Comparison of ENCODE assay signal across 24 cellular contexts in the genomic region with DNA sequence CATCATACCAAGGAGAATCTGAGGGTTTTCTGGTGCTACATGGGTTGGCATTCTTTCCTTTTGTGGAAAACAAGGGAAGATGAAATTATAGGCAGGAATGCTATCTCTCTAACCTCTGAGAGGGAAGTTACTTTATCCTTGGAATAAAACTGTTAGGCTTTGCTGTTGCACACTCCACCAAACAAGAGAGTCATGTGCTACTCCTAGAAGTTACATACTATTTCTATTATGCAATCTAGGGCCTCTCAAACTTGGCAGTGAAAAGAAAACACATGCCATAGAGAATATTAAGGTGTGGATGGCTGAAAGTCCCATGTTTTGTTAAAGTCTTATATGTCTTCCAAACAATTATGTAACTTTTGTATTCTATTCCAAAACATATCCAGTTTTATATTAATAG.
DNase-seq lines count a peak whose midpoint lies in the region; ATAC-seq and TF ChIP-seq lines count a peak whose summit lies in the region.
"Had no signal": no experiment of that assay in that cellular context is flagged by ENCODE, and none has a peak within 500 bp of the region (broad histone marks: within the 10 kb centered on the region; RNA-seq: fewer than 3 reads in every experiment).

No MANE protein-coding gene starts in this region.

- TF ChIP-seq CTCF in choroid plexus epithelial cell (conservative IDR thresholded peaks at IDR 0.05; ENCODE audit: low read depth, low read length), result no peak

- DNase-seq in MV-4-11 (lab: John Stamatoyannopoulos, UW) (peak; percentile 1), choroid plexus epithelial cell (ENCODE audit: low read depth) (peak; percentile 24), left lobe of liver (ENCODE audit: low spot score) (no peak), superior temporal gyrus (ENCODE audit: extremely low spot score) (peak; percentile 42), LoVo (ENCODE audit: low spot score) (no peak), activated gamma-delta T cell treated with Interleukin-2 at 50 U/mL for 16 hours (no peak)
- DNase-seq: activated CD4-positive, alpha-beta T cell treated with anti-CD3 and anti-CD28 coated beads for 48 hours; activated naive CD8-positive, alpha-beta T cell treated with anti-CD3 and anti-CD28 coated beads for 36 hours; activated T-cell treated with anti-CD3 and anti-CD28 coated beads for 4 hours; C1 segment of cervical spinal cord; dermis blood vessel endothelial cell; DMS53; endodermal cell; foreskin keratinocyte; kidney glomerular epithelial cell; NCI-H146; SJCRH30; stimulated activated CD4-positive, alpha-beta T cell treated with anti-CD3 and anti-CD28 coated beads, Interleukin-2, amount 100 ng/mL, for 24 hours; stimulated activated CD8-positive, alpha-beta memory T cell treated with anti-CD3 and anti-CD28 coated beads, Interleukin-4, amount 100 ng/mL, for 48 hours; T1000; tibial artery; WERI-Rb-1 had no signal

- ATAC-seq in left lobe of liver (peak; percentile 50), GM18517 (IDR thresholded peaks at IDR 0.05; ENCODE audit: unreplicated experiment) (no peak)
- ATAC-seq: foreskin keratinocyte had no signal

- no peak overlapping the region for H3K4me3 ChIP-seq in choroid plexus epithelial cell (ENCODE audit: low read depth, low read length)
- H3K4me3 ChIP-seq: HAP-1, SJCRH30, tibial artery had no signal

Comparison
In these comparisons a context has a peak if more than half of its experiments do, and no peak if none do; other contexts are left out.
1. DNase-seq: peak in MV-4-11 (single experiment), choroid plexus epithelial cell (single experiment) and superior temporal gyrus (single experiment); none in left lobe of liver (single experiment), LoVo (single experiment) and activated gamma-delta T cell treated with Interleukin-2 at 50 U/mL for 16 hours (single experiment).